Comparison of ENCODE assay signal across 1 cellular context in genomic region chr6:133817460-133818047, GRCh38.
TF ChIP-seq lines count a peak whose summit lies in the region.

No MANE protein-coding gene starts in this region.

TF ChIP-seq in GM23338, 12 proteins besides CTCF, POLR2A, EP300 and RAD21 (continued from another document):
- TF ChIP-seq ZNF462 (CRISPR knock-in tag; IDR thresholded peaks at IDR 0.05), result no peak
- TF ChIP-seq ZNF331 (CRISPR knock-in tag; IDR thresholded peaks at IDR 0.05; ENCODE audit: low read depth), result no peak
- TF ChIP-seq CREB1 (CRISPR knock-in tag; IDR thresholded peaks at IDR 0.05; ENCODE audit: low read depth), result no peak
- no peak for TF ChIP-seq ZNF114 (CRISPR knock-in tag; IDR thresholded peaks at IDR 0.05)
TF ChIP-seq in GM23338: peak in this region for 0.
